ENCODE assay signal across 8 cellular contexts in genomic region chr14:96501383-96501745, GRCh38. TPM values are rescaled to one million over a fixed set of nuclear protein-coding genes. Genes with fewer than 3 reads are reported as not detected.
DNase-seq lines count a peak whose midpoint lies in the region; ATAC-seq, FAIRE-seq and TF ChIP-seq lines count a peak whose summit lies in the region.

No MANE protein-coding gene starts in this region.

- H4K20me1 ChIP-seq in SU-DHL-6 (ENCODE audit: low read depth, low read length): peaks cover 30% of the 10 kb centered on the region

- H3K9me2 ChIP-seq in SU-DHL-6 (replicated peaks; ENCODE audit: insufficient read depth, low read length): no peaks in the 10 kb centered on the region

- H3K4me3 ChIP-seq in SU-DHL-6 (ENCODE audit: insufficient read depth, low read length, poor library complexity, severe bottlenecking) (peak overlapping the region; percentile 100), esophagus (ENCODE audit: low read depth in 1 of 2, low read length in 2 of 2) (peak overlapping the region; percentile 84 to 93), pancreas (peak overlapping the region; percentile 62 to 100 (median 89))

- H3K27me3 ChIP-seq in SU-DHL-6 (ENCODE audit: low read length) (no peaks in the 10 kb centered on the region), esophagus (ENCODE audit: control insufficient read depth in 1 of 2, insufficient read depth in 2 of 2, low read length in 2 of 2) (no peaks in the 10 kb centered on the region), pancreas (no peaks in the 10 kb centered on the region)

- peak overlapping the region; percentile 81 for H2AFZ ChIP-seq in SU-DHL-6 (ENCODE audit: low read depth, low read length, severe bottlenecking)

- ATAC-seq in pancreas (peak in 1 of 4 donors; percentile 1), HG02852 (IDR thresholded peaks at IDR 0.05; ENCODE audit: unreplicated experiment) (no peak)

- TF ChIP-seq CTCF in SU-DHL-6 (IDR thresholded peaks at IDR 0.05; ENCODE audit: insufficient read depth, low read length, poor library complexity, severe bottlenecking) (no peak), pancreas (IDR thresholded peaks at IDR 0.05) (no peak)

- peaks cover 0 to 2% of the 10 kb centered on the region in 2 donors for H3K4me1 ChIP-seq in esophagus (ENCODE audit: control insufficient read depth in 2 of 2, insufficient read depth in 2 of 2, low read length in 1 of 2)
- H3K4me1 ChIP-seq in pancreas: peaks cover 15 to 22% (median 19%) of the 10 kb centered on the region in 3 donors

- H3K27ac ChIP-seq in SU-DHL-6 (ENCODE audit: low read depth, low read length) (peak overlapping the region; percentile 72; the same call in 1 of the 2 replicates), esophagus (ENCODE audit: low read depth in 2 of 2, low read length in 1 of 2) (peak overlapping the region; percentile 92 to 98), pancreas (peak overlapping the region; percentile 95 to 100 (median 98))

- H3F3A ChIP-seq in SU-DHL-6 (ENCODE audit: insufficient read depth): no peaks in the 10 kb centered on the region

- intact Hi-C loops in pancreas (cut with DNase I): no loop called here

- H3K36me3 ChIP-seq in SU-DHL-6 (ENCODE audit: low read length): no peaks in the 10 kb centered on the region
- H3K36me3 ChIP-seq in esophagus (ENCODE audit: control insufficient read depth in 2 of 2, insufficient read depth in 2 of 2, low read length in 1 of 2): no peaks in the 10 kb centered on the region
- no peaks in the 10 kb centered on the region for H3K36me3 ChIP-seq in pancreas

- H3K9me3 ChIP-seq in SU-DHL-6 (ENCODE audit: insufficient read depth, low read length) (no peaks in the 10 kb centered on the region), esophagus (ENCODE audit: control insufficient read depth in 2 of 2, insufficient read depth in 1 of 2, low read depth in 1 of 2, low read length in 1 of 2) (no peaks in the 10 kb centered on the region), pancreas (no peaks in the 10 kb centered on the region)

- DNase-seq in NCI-H510A treated with DMSO at 0.1 percent for 48 hours (lab: John Stamatoyannopoulos, UW) (peak; percentile 45), NCI-H510A (lab: John Stamatoyannopoulos, UW) (no peak), pancreas (no peak), NCI-H146 treated with DMSO at 0.1 percent for 48 hours (lab: John Stamatoyannopoulos, UW; ENCODE audit: unreplicated experiment) (no peak), NCI-H774 (lab: John Stamatoyannopoulos, UW) (no peak)

- no peak for FAIRE-seq in pancreas (lab: Jason Lieb, UNC)

- H3K4me2 ChIP-seq in SU-DHL-6 (ENCODE audit: low read depth, low read length, poor library complexity, severe bottlenecking): peak overlapping the region; percentile 70

- H3K9ac ChIP-seq in SU-DHL-6 (ENCODE audit: low read length): peak overlapping the region; percentile 82

- 3 to 6% methylated on average over 11 of the region's 11 CpGs for WGBS in esophagus, 2 donors
- WGBS in pancreas, 2 donors: 2 to 3% methylated on average over 11 of the region's 11 CpGs

- H3K79me2 ChIP-seq in SU-DHL-6 (ENCODE audit: insufficient read depth, low read length): peaks cover 50% of the 10 kb centered on the region

RNA-seq across cellular contexts. Expression of gene PAPOLA, which starts 0.8 kb away (rescaled TPM):
- polyA plus RNA-seq in esophagus: 10 to 100 TPM; 43.5 to 57.5 TPM
- total RNA-seq in pancreas: 100 to 1,000 TPM in 1 of 6 donors, 10 to 100 TPM in 5; 67.8 to 130 (median 85.2) TPM
- polyA plus RNA-seq in pancreas: 10 to 100 TPM; 47.6 to 57.4 TPM
